Comparison of ENCODE assay signal across 36 cellular contexts in the genomic region with DNA sequence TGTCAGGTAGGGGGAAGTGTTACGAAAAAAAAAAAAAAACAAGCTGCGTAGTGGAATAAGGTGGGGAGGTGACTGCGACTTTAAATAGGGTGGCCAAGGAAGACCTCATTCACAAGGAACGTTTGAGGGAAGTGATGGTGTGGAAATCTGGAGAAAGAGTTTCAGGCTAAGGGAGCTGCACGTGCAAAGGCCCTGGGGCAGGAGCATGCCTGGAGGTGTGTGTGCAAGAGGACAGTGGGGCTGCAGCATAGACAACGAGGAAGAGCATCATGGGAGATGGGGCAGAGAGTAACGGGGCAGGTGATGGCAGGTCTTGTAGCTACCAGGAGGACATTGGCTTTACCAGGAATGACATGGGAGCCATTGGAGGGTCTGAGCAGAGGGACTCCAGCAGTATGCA. TPM values are rescaled to one million over a fixed set of nuclear protein-coding genes. Genes with fewer than 3 reads are reported as not detected.
"Had no signal": no experiment of that assay in that cellular context is flagged by ENCODE, and none has a peak within 500 bp of the region (broad histone marks: within the 10 kb centered on the region; RNA-seq: fewer than 3 reads in every experiment).

No MANE protein-coding gene starts in this region.

- DNase-seq: activated effector memory CD4-positive, alpha-beta T cell treated with anti-CD3 and anti-CD28 coated beads, Interleukin-2, amount 50 U/mL, for 16 hours; activated effector memory CD4-positive, alpha-beta T cell treated with Interleukin-2 at 50 U/mL for 16 hours; activated gamma-delta T cell; activated gamma-delta T cell treated with Interleukin-2 at 50 U/mL for 16 hours; activated naive CD4-positive, alpha-beta T cell; activated naive CD4-positive, alpha-beta T cell treated with anti-CD3 and anti-CD28 coated beads for 36 hours; activated naive CD4-positive, alpha-beta T cell treated with anti-CD3 and anti-CD28 coated beads, Interleukin-2, amount 10 ng/mL, durations not matched to agents 7 days and 5 days; activated naive CD4-positive, alpha-beta T cell treated with anti-CD3 and anti-CD28 coated beads, Interleukin-2, amount 50 U/mL, for 16 hours; activated naive CD4-positive, alpha-beta T cell treated with Interleukin-2 at 50 U/mL for 16 hours; activated naive CD8-positive, alpha-beta T cell treated with anti-CD3 and anti-CD28 coated beads for 36 hours; activated naive CD8-positive, alpha-beta T cell treated with anti-CD3 and anti-CD28 coated beads, Interleukin-2, amount 10 ng/mL, durations not matched to agents 7 days and 5 days; activated naive CD8-positive, alpha-beta T cell treated with anti-CD3 and anti-CD28 coated beads, Interleukin-2, amount 50 U/mL, for 24 hours; activated T-cell treated with anti-CD3 and anti-CD28 coated beads, Interleukin-2, amount 50 U/mL, for 1 hour; activated T-cell treated with anti-CD3 and anti-CD28 coated beads, Interleukin-2, amount 50 U/mL, for 24 hours; activated T-cell treated with anti-CD3 and anti-CD28 coated beads, Interleukin-2, amount 50 U/mL, for 4 hours; activated T-cell treated with anti-CD3 and anti-CD28 coated beads, Interleukin-2, amount 50 U/mL, for 48 hours; activated T-cell treated with anti-CD3 and anti-CD28 coated beads, Interleukin-2, amount 50 U/mL, for 72 hours; adrenal gland; amniotic stem cell; amygdala; anterior cingulate cortex; aorta; body of pancreas; brain microvascular endothelial cell; central memory CD4-positive, alpha-beta T cell; cerebellar nuclear complex had no signal

- H3K36me3 ChIP-seq: adrenal gland, ascending aorta, brain microvascular endothelial cell, breast epithelium, cardiac muscle cell had no signal

- H3K27me3 ChIP-seq: adrenal gland, ascending aorta, body of pancreas, brain microvascular endothelial cell, cardiac muscle cell had no signal

- ATAC-seq: activated naive CD4-positive, alpha-beta T cell treated with anti-CD3 and anti-CD28 coated beads, Interleukin-2, amount 50 U/mL, for 72 hours; activated naive CD8-positive, alpha-beta T cell treated with anti-CD3 and anti-CD28 coated beads, Interleukin-2, amount 50 U/mL, for 24 hours; activated T-cell treated with anti-CD3 and anti-CD28 coated beads, Interleukin-2, amount 50 U/mL, for 4 hours; activated T-cell treated with anti-CD3 and anti-CD28 coated beads, Interleukin-2, amount 50 U/mL, for 72 hours; activated T-helper 17 cell treated with anti-CD3 and anti-CD28 coated beads, Interleukin-2, amount 50 U/mL, for 72 hours; body of pancreas had no signal

- H3K27ac ChIP-seq: adrenal gland, ascending aorta, body of pancreas, brain microvascular endothelial cell, breast epithelium, cardiac muscle cell had no signal

- FAIRE-seq: astrocyte had no signal

- H3K4me1 ChIP-seq: adrenal gland, ascending aorta, body of pancreas, breast epithelium had no signal

- H3K4me3 ChIP-seq: adrenal gland, ascending aorta, body of pancreas, breast epithelium, cardiac muscle cell had no signal

RNA-seq across cellular contexts. Expression of a gene that starts 12.0 kb away (rescaled TPM):
- total RNA-seq: activated naive CD4-positive, alpha-beta T cell treated with anti-CD3 and anti-CD28 coated beads for 36 hours; activated naive CD8-positive, alpha-beta T cell treated with anti-CD3 and anti-CD28 coated beads for 36 hours; activated naive CD8-positive, alpha-beta T cell treated with anti-CD3 and anti-CD28 coated beads, Interleukin-2, amount 10 ng/mL, durations not matched to agents 7 days and 5 days; activated T-cell treated with anti-CD3 and anti-CD28 coated beads, Interleukin-2, amount 50 U/mL, for 4 hours; activated T-cell treated with anti-CD3 and anti-CD28 coated beads, Interleukin-2, amount 50 U/mL, for 72 hours; activated T-helper 1 cell treated with anti-CD3 and anti-CD28 coated beads, Interleukin-12 subunit alpha, Interleukin-12 subunit beta, Interleukin-2, Interleukin-4 antibody, amounts not matched to agents 30 ng/mL and 10 ng/mL and 1 ng/mL, durations not matched to agents 14 hours and 24 hours and 36 hours; activated T-helper 2 cell treated with anti-CD3 and anti-CD28 coated beads, Interferon-gamma antibody, Interleukin-2, Interleukin-4, amounts not matched to agents 10 μg/mL and 5 μg/mL and 100 μg/mL, durations not matched to agents 14 hours and 24 hours and 36 hours; adrenal gland; ascending aorta; astrocyte; body of pancreas; breast epithelium; bronchial epithelial cell; cardiac muscle cell; chondrocyte had no signal
- polyA plus RNA-seq: cardiac muscle cell had no signal
